8 cellular contexts compared by ENCODE assay signal in genomic region chr16:89720859-89721643, GRCh38. TPM values are rescaled to one million over a fixed set of nuclear protein-coding genes. Genes with fewer than 3 reads are reported as not detected.
A peak's percentile ranks its signal among the peaks of the same experiment; 100 is the strongest.
DNase-seq lines count a peak whose midpoint lies in the region; ATAC-seq and TF ChIP-seq lines count a peak whose summit lies in the region.

Gene VPS9D1 (minus strand): TSS chr16:89720898. CDS start chr16:89720861, 37 bp downstream.
Gene ZNF276 (plus strand): TSS chr16:89721537. CDS start chr16:89721641, 104 bp downstream.

- TF ChIP-seq POLR2A in Raji (IDR thresholded peaks at IDR 0.05; ENCODE audit: insufficient read depth, low read depth, low read length) = peak; percentile 61

- H3K27me3 Mint-ChIP-seq in neural crest cell (ENCODE audit: low read depth) = peaks cover 4% of the 10 kb centered on the region

- DNase-seq in COR-L47 (lab: John Stamatoyannopoulos, UW) = peak; percentile 83
- DNase-seq in HuH-7.5 (ENCODE audit: low spot score) = peak; percentile 90
- DNase-seq in activated effector memory CD4-positive, alpha-beta T cell treated with anti-CD3 and anti-CD28 coated beads, Interleukin-2, amount 50 U/mL, for 16 hours = peak; percentile 94
- peak; percentile 78 to 93 for DNase-seq in foreskin fibroblast
- DNase-seq in neural crest cell (ENCODE audit: low read depth, low spot score) = peak; percentile 68

- peak within 1 kb of the TSS; percentile 62 to 77 for H3K9ac ChIP-seq in stomach smooth muscle (ENCODE audit: low read length in 2 of 2)

- H3K36me3 ChIP-seq in stomach smooth muscle (ENCODE audit: control insufficient read depth in 2 of 2, insufficient read depth in 2 of 2, low read length in 2 of 2) = peaks cover 7 to 13% of the 10 kb centered on the region in 2 donors

- H3K4me1 Mint-ChIP-seq in neural crest cell = peaks cover 32% of the 10 kb centered on the region

- peak within 1 kb of the TSS; percentile 82 to 91 for H3K4me3 ChIP-seq in foreskin fibroblast (ENCODE audit: low read depth in 1 of 2, low read length in 2 of 2)
- peak within 1 kb of the TSS; percentile 75 to 85 for H3K4me3 ChIP-seq in stomach smooth muscle (ENCODE audit: low read length in 2 of 2)

- peak; percentile 46 for ATAC-seq in GM21360 (IDR thresholded peaks at IDR 0.05; ENCODE audit: unreplicated experiment)

- TF ChIP-seq CTCF in foreskin fibroblast (IDR thresholded peaks at IDR 0.05; ENCODE audit: low read depth, low read length) (no peak), neural crest cell (conservative IDR thresholded peaks at IDR 0.05) (no peak)

- peak within 1 kb of the TSS; percentile 84 for H3K27ac ChIP-seq in stomach smooth muscle (ENCODE audit: low read length)

- H3K4me3 Mint-ChIP-seq in neural crest cell = peak within 1 kb of the TSS; percentile 83

- H3K27ac Mint-ChIP-seq in neural crest cell (ENCODE audit: unreplicated experiment) = peak within 1 kb of the TSS; percentile 43

- peaks cover 4% of the 10 kb centered on the region for H3K36me3 Mint-ChIP-seq in neural crest cell (ENCODE audit: low read depth)

- H3K9me3 Mint-ChIP-seq in neural crest cell = no peaks in the 10 kb centered on the region

- no peaks in the 10 kb centered on the region for H3K27me3 ChIP-seq in stomach smooth muscle (ENCODE audit: control insufficient read depth in 1 of 2, insufficient read depth in 2 of 2, low read length in 2 of 2)

- peaks cover 34% of the 10 kb centered on the region for H3K4me1 ChIP-seq in stomach smooth muscle (ENCODE audit: control insufficient read depth, insufficient read depth, low read length)

- H3K9me3 ChIP-seq in stomach smooth muscle (ENCODE audit: control insufficient read depth in 2 of 2, low read length in 2 of 2) = no peaks in the 10 kb centered on the region

RNA-seq across cellular contexts. Expression of gene VPS9D1, which starts in this region (rescaled TPM):
- total RNA-seq in neural crest cell = 18.0 and 20.2 TPM in 2 replicates

RNA-seq across cellular contexts. Expression of gene ZNF276, which starts in this region (rescaled TPM):
- 31.6 and 32.9 TPM in 2 replicates for total RNA-seq in neural crest cell

Comparison
In these comparisons a context has a peak if more than half of its experiments do, and no peak if none do; other contexts are left out.
1. Peak in every context shown above with its lines: DNase-seq, ATAC-seq, H3K4me3 ChIP-seq and H3K27ac ChIP-seq.